In genomic region chr13:91557328-91557727, GRCh38 we compare ENCODE assay signal across 20 cellular contexts.
DNase-seq lines count a peak whose midpoint lies in the region; ATAC-seq and TF ChIP-seq lines count a peak whose summit lies in the region.
"Had no signal": no experiment of that assay in that cellular context is flagged by ENCODE, and none has a peak within 500 bp of the region (broad histone marks: within the 10 kb centered on the region; RNA-seq: fewer than 3 reads in every experiment).

No MANE protein-coding gene starts in this region.

- no peaks in the 10 kb centered on the region for H3K36me3 Mint-ChIP-seq in chondrocyte (ENCODE audit: low read depth)
- H3K36me3 Mint-ChIP-seq: CD14-positive monocyte; CD4-positive, alpha-beta memory T cell had no signal

- no peaks in the 10 kb centered on the region for H3K9me3 ChIP-seq in SK-N-SH
- H3K9me3 ChIP-seq: BLaER1 had no signal

- no peak overlapping the region for H3K27ac Mint-ChIP-seq in chondrocyte (ENCODE audit: unreplicated experiment)
- H3K27ac Mint-ChIP-seq: CD14-positive monocyte; CD4-positive, alpha-beta memory T cell; HFFc6 had no signal

- peaks cover 6% of the 10 kb centered on the region for H3K9me3 Mint-ChIP-seq in chondrocyte (ENCODE audit: low read depth)

- H3K4me1 Mint-ChIP-seq in chondrocyte (ENCODE audit: low read depth), result peaks cover 13% of the 10 kb centered on the region
- H3K4me1 Mint-ChIP-seq: CD14-positive monocyte; CD4-positive, alpha-beta memory T cell had no signal

- peak; percentile 20; the same call in 1 of the 2 replicates for TF ChIP-seq RAD21 in SK-N-SH (IDR thresholded peaks at IDR 0.05; ENCODE audit: low read length)

- no peak overlapping the region for H3K27ac ChIP-seq in SK-N-SH (ENCODE audit: low read depth in 2 of 2, low read length in 1 of 2)
- H3K27ac ChIP-seq: BLaER1, HL-60 had no signal

- DNase-seq in SK-N-SH (no peak), SK-MEL-5 (ENCODE audit: low read depth, low spot score) (peak; percentile 36), chondrocyte (ENCODE audit: low spot score) (no peak)
- DNase-seq: 8988T; CD4-positive, alpha-beta memory T cell; DMS153; DMS79; GDM1; GOT3; H7; HFFc6; IMR-90 had no signal

- no peak overlapping the region for H3K4me3 Mint-ChIP-seq in chondrocyte (ENCODE audit: unreplicated experiment)
- H3K4me3 Mint-ChIP-seq: CD14-positive monocyte; CD4-positive, alpha-beta memory T cell; HFFc6 had no signal

- H3K4me3 ChIP-seq in SK-N-SH (ENCODE audit: low read depth in 2 of 2, low read length in 1 of 2), result no peak overlapping the region
- H3K4me3 ChIP-seq: BLaER1 had no signal

- no peak overlapping the region for H3K9ac ChIP-seq in SK-N-SH
- H3K9ac ChIP-seq: BLaER1 had no signal

- H3K27me3 ChIP-seq in SK-N-SH (ENCODE audit: insufficient read depth), result no peaks in the 10 kb centered on the region
- H3K27me3 ChIP-seq: BLaER1 had no signal

- POLR2A ChIA-PET in SK-N-SH (lab: Yijun Ruan, JAX), result no interaction called here

- H3K9me2 ChIP-seq in SK-N-SH, result no peaks in the 10 kb centered on the region

- TF ChIP-seq CTCF in SK-N-SH (IDR thresholded peaks at IDR 0.05), result no peak
- TF ChIP-seq CTCF in chondrocyte (IDR thresholded peaks at IDR 0.05), result peak; percentile 52

- no peak for TF ChIP-seq EP300 in SK-N-SH (IDR thresholded peaks at IDR 0.05; ENCODE audit: borderline replicate concordance in 1 of 2, low read depth in 1 of 2, low read length in 1 of 2)

- no peaks in the 10 kb centered on the region for H3K79me2 ChIP-seq in SK-N-SH (ENCODE audit: insufficient read depth)

- in situ Hi-C loops in SK-MEL-5 (cut with HindIII; ENCODE audit: low pct_unique_long_range_greater_than_20kb, low sequenced_read_pairs), result no loop called here

- CTCF ChIA-PET in SK-N-SH (lab: Yijun Ruan, JAX), result interaction anchor here (1.0 to 1.8 kb wide), 6 partner anchors 13 to 176 kb away, joined by 3 to 6 read pairs (median 3); no protein-coding TSS in a partner anchor

- H3K27me3 Mint-ChIP-seq in chondrocyte (ENCODE audit: low read depth), result no peaks in the 10 kb centered on the region
- H3K27me3 Mint-ChIP-seq: CD4-positive, alpha-beta memory T cell had no signal

- H2AFZ ChIP-seq in SK-N-SH (ENCODE audit: low read depth), result no peak overlapping the region

- no peaks in the 10 kb centered on the region for H3F3A ChIP-seq in SK-N-SH (replicated peaks; ENCODE audit: insufficient read depth)

- H3K36me3 ChIP-seq in SK-N-SH (replicated peaks in 1 of 2; ENCODE audit: control insufficient read depth in 1 of 2, insufficient read depth in 2 of 2, low read length in 1 of 2), result no peaks in the 10 kb centered on the region
- H3K36me3 ChIP-seq: BLaER1 had no signal

- no peaks in the 10 kb centered on the region; a peak in 1 of 4 replicates for H3K4me1 ChIP-seq in SK-N-SH (ENCODE audit: control insufficient read depth in 1 of 2, insufficient read depth in 2 of 2, low read depth in 1 of 2, low read length in 1 of 2)
- H3K4me1 ChIP-seq: BLaER1 had no signal

- no peaks in the 10 kb centered on the region for H4K20me1 ChIP-seq in SK-N-SH (ENCODE audit: insufficient read depth)
- H4K20me1 ChIP-seq: BLaER1 had no signal

- H3K4me2 ChIP-seq in SK-N-SH, result no peak overlapping the region
- H3K4me2 ChIP-seq: BLaER1 had no signal

- ATAC-seq in SK-N-SH treated with all-trans-retinoic acid at 6 μM for 48 hours (no peak), GM19463 (IDR thresholded peaks at IDR 0.05; ENCODE audit: unreplicated experiment) (no peak), HG02610 (IDR thresholded peaks at IDR 0.05; ENCODE audit: unreplicated experiment) (no peak), GM21360 (IDR thresholded peaks at IDR 0.05; ENCODE audit: unreplicated experiment) (no peak)
- ATAC-seq: HCT116 had no signal

- 43% methylated on average over 2 of the region's 2 CpGs for WGBS in SK-N-SH (ENCODE audit: low lambda C conversion rate)

TF ChIP-seq in SK-N-SH, 30 proteins besides CTCF, POLR2A, EP300 and RAD21 (continues in another document):
- TF ChIP-seq FOXJ3 (CRISPR knock-in tag; IDR thresholded peaks at IDR 0.05) (no peak), MEF2A (IDR thresholded peaks at IDR 0.05; ENCODE audit: borderline replicate concordance, low read depth) (no peak), FOXM1 (IDR thresholded peaks at IDR 0.05; ENCODE audit: low read depth) (no peak), NRF1 (IDR thresholded peaks at IDR 0.05; ENCODE audit: low read depth, low read length) (no peak), ZBTB33 (IDR thresholded peaks at IDR 0.05; ENCODE audit: borderline replicate concordance, low read depth) (no peak), TEAD4 (IDR thresholded peaks at IDR 0.05; ENCODE audit: borderline replicate concordance, insufficient read depth) (no peak), TCF12 (IDR thresholded peaks at IDR 0.05) (no peak), MXI1 (IDR thresholded peaks at IDR 0.05; ENCODE audit: low read depth, low read length) (no peak), GATA2 (CRISPR knock-in tag; IDR thresholded peaks at IDR 0.05) (no peak), USF1 (IDR thresholded peaks at IDR 0.05; ENCODE audit: borderline replicate concordance, low read depth) (no peak)

TF ChIP-seq in SK-N-SH treated with all-trans-retinoic acid at 6 μM for 48 hours, 23 proteins besides CTCF, POLR2A, EP300 and RAD21:
- TF ChIP-seq ARNTL (CRISPR knock-in tag; IDR thresholded peaks at IDR 0.05; ENCODE audit: borderline replicate concordance, low read depth) (no peak), TOX (CRISPR knock-in tag; IDR thresholded peaks at IDR 0.05; ENCODE audit: borderline replicate concordance) (no peak), ESRRG (CRISPR knock-in tag; IDR thresholded peaks at IDR 0.05) (no peak), POU6F1 (CRISPR knock-in tag; IDR thresholded peaks at IDR 0.05; ENCODE audit: borderline replicate concordance, low read depth) (no peak), PATZ1 (CRISPR knock-in tag; IDR thresholded peaks at IDR 0.05; ENCODE audit: borderline replicate concordance) (no peak)
TF ChIP-seq in SK-N-SH treated with all-trans-retinoic acid at 6 μM for 48 hours: peak in this region for 0.
